In the genomic region with DNA sequence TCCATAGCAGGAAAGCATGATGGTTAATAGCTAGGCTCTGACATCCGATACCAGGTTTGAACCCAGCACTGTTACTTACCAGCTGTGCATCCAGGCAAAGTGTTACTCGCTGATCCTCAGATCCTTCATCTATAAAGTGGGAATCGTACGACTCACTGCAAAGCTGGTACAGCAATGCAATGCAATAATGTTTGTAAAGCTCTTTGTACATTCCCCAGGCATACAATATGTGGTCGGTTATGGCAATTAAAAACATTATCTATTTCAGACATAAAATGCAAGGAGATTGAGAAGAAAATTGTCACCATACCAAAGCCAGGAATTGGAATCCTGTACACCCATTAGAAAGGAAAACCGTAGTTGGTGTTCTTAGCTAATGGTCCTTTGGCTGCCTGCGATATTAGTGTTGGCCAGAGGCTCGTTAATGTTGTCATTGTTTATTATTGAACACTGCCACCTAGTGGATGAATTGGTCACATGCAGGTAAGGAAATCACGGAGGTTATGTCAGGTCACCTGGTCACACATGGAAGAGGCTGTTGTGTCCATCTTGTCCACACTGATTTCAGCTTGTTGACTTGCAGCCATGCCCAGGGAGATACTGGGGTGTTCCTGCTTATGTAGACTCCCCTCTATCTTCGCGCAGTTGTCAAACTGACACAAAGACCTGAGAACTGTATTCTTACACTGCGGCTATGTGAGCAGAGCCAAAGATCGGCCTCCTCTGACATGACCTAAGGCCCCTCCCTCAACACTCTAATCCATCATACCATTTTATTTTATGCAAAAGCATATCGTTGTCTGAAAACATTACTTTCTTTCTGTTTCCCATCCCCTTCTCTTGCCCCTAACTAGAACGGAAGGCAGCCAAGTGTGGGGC, we compare ENCODE assay signal across 8 cellular contexts.
A peak's percentile ranks its signal among the peaks of the same experiment; 100 is the strongest.
DNase-seq lines count a peak whose midpoint lies in the region; ATAC-seq and TF ChIP-seq lines count a peak whose summit lies in the region.

No MANE protein-coding gene starts in this region.

- no peak overlapping the region for H3K4me3 Mint-ChIP-seq in activated CD4-positive, alpha-beta memory T cell treated with anti-CD3 and anti-CD28 coated beads for 36 hours
- H3K4me3 Mint-ChIP-seq in endothelial cell (ENCODE audit: unreplicated experiment): no peak overlapping the region

- no peak overlapping the region for H3K4me3 ChIP-seq in stomach

- H3K36me3 ChIP-seq in stomach: no peaks in the 10 kb centered on the region

- TF ChIP-seq EP300 in stomach (IDR thresholded peaks at IDR 0.05): no peak

- H3K27me3 ChIP-seq in stomach: no peaks in the 10 kb centered on the region

- WGBS in stomach, 5 donors: 36 to 44% (median 44%) methylated on average over 15 of the region's 15 CpGs

- peaks cover 0 to 8% (median 3%) of the 10 kb centered on the region in 4 donors for H3K4me1 ChIP-seq in stomach

- no peak overlapping the region for H3K27ac ChIP-seq in stomach

- H3K27me3 Mint-ChIP-seq in activated CD4-positive, alpha-beta memory T cell treated with anti-CD3 and anti-CD28 coated beads for 36 hours: no peaks in the 10 kb centered on the region
- peaks cover 4% of the 10 kb centered on the region for H3K27me3 Mint-ChIP-seq in endothelial cell (ENCODE audit: unreplicated experiment)

- CTCF ChIA-PET in activated CD4-positive, alpha-beta memory T cell treated with anti-CD3 and anti-CD28 coated beads for 36 hours (lab: Charles Lee): interaction anchor here (0.7 to 7.9 kb wide), 29 partner anchors 9 to 499 kb away, joined by 3 to 102 read pairs (median 5); no protein-coding TSS in a partner anchor

- H3K9me3 ChIP-seq in stomach: no peaks in the 10 kb centered on the region

- DNase-seq in DMS114 treated with DMSO at 0.1 percent for 48 hours (lab: John Stamatoyannopoulos, UW; ENCODE audit: unreplicated experiment): peak; percentile 79
- peak; percentile 46 to 78 for DNase-seq in NCI-H526 (lab: John Stamatoyannopoulos, UW)
- peak; percentile 37 for DNase-seq in activated CD4-positive, alpha-beta memory T cell treated with anti-CD3 and anti-CD28 coated beads for 36 hours
- DNase-seq in endothelial cell (ENCODE audit: low spot score): peak; percentile 69
- DNase-seq in mucosa of gallbladder (ENCODE audit: low spot score): peak; percentile 73
- DNase-seq in stomach: peak; percentile 56

- no peak for TF ChIP-seq POLR2A in stomach (IDR thresholded peaks at IDR 0.05)

- H3K36me3 Mint-ChIP-seq in activated CD4-positive, alpha-beta memory T cell treated with anti-CD3 and anti-CD28 coated beads for 36 hours: no peaks in the 10 kb centered on the region
- H3K36me3 Mint-ChIP-seq in endothelial cell (ENCODE audit: low read depth, unreplicated experiment): no peaks in the 10 kb centered on the region

- ATAC-seq in GM21367 (IDR thresholded peaks at IDR 0.05; ENCODE audit: unreplicated experiment) (peak; percentile 99), HG03565 (IDR thresholded peaks at IDR 0.05; ENCODE audit: unreplicated experiment) (peak; percentile 97)

- intact Hi-C loops in activated CD4-positive, alpha-beta memory T cell treated with anti-CD3 and anti-CD28 coated beads for 36 hours (cut with micrococcal nuclease): loop anchor here (1.0 to 2.0 kb wide), 5 partner anchors 223 to 433 kb away; no protein-coding TSS in a partner anchor
- intact Hi-C loops in stomach (cut with DNase I; ENCODE audit: low total_unique reads): loop anchor here (5.0 kb wide), 1 partner anchor 424 kb away; no protein-coding TSS in a partner anchor

- no peaks in the 10 kb centered on the region for H3K9me3 Mint-ChIP-seq in activated CD4-positive, alpha-beta memory T cell treated with anti-CD3 and anti-CD28 coated beads for 36 hours
- no peaks in the 10 kb centered on the region for H3K9me3 Mint-ChIP-seq in endothelial cell (ENCODE audit: unreplicated experiment)

- no peaks in the 10 kb centered on the region for H3K4me1 Mint-ChIP-seq in activated CD4-positive, alpha-beta memory T cell treated with anti-CD3 and anti-CD28 coated beads for 36 hours (ENCODE audit: low read depth)
- H3K4me1 Mint-ChIP-seq in endothelial cell (ENCODE audit: unreplicated experiment): no peaks in the 10 kb centered on the region

- POLR2A ChIA-PET in activated CD4-positive, alpha-beta memory T cell treated with anti-CD3 and anti-CD28 coated beads for 36 hours (lab: Charles Lee): no interaction called here

- TF ChIP-seq CTCF in endothelial cell (IDR thresholded peaks at IDR 0.05; ENCODE audit: unreplicated experiment): peak; percentile 97
- TF ChIP-seq CTCF in stomach (IDR thresholded peaks at IDR 0.05): peak in 5 of 7 experiments; percentile 78 to 96 (median 90)

- no peak overlapping the region for H3K27ac Mint-ChIP-seq in activated CD4-positive, alpha-beta memory T cell treated with anti-CD3 and anti-CD28 coated beads for 36 hours
- no peak overlapping the region for H3K27ac Mint-ChIP-seq in endothelial cell (ENCODE audit: unreplicated experiment)
